ENCODE assay signal across 1 cellular context in the genomic region with DNA sequence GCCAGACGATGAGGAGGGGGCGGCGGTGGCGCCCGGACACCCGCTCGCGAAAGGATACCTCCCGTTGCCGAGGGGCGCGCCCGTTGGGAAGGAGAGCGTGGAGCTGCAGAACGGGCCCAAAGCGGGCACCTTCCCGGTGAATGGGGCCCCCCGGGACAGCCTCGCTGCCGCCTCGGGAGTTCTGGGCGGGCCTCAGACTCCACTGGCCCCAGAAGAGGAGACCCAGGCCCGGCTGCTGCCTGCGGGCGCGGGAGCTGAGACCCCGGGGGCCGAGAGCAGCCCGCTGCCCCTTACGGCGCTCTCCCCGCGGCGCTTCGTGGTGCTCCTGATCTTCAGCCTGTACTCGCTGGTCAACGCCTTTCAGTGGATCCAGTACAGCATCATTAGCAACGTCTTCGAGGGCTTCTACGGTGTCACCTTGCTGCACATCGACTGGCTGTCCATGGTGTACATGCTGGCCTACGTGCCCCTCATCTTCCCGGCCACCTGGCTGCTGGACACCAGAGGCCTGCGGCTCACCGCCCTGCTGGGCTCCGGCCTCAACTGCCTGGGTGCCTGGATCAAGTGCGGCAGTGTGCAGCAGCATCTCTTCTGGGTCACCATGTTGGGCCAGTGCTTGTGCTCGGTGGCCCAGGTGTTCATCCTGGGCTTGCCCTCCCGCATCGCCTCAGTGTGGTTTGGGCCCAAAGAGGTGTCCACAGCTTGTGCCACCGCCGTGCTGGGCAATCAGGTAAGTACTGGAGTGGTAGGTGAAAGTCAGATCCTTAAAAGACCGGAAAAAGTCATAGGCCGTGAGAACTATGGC.
A peak's percentile ranks its signal among the peaks of the same experiment; 100 is the strongest.
TF ChIP-seq lines count a peak whose summit lies in the region.

No MANE protein-coding gene starts in this region.

TF ChIP-seq in K562, 482 proteins besides CTCF, POLR2A, EP300 and RAD21 (continued from another document):
- peak; percentile 65 for TF ChIP-seq MGA (IDR thresholded peaks at IDR 0.05)
- TF ChIP-seq ZNF57 (CRISPR knock-in tag; IDR thresholded peaks at IDR 0.05): no peak
- TF ChIP-seq NR3C1 (CRISPR knock-in tag; IDR thresholded peaks at IDR 0.05): peak; percentile 37; the same call in 1 of the 2 replicates
- TF ChIP-seq ZBTB17 (CRISPR knock-in tag; IDR thresholded peaks at IDR 0.05): peak; percentile 58; the same call in 1 of the 2 replicates
- TF ChIP-seq KDM2B (CRISPR knock-in tag; IDR thresholded peaks at IDR 0.05): no peak
- TF ChIP-seq MTA3 (IDR thresholded peaks at IDR 0.05; ENCODE audit: borderline replicate concordance): peak; percentile 30; the same call in 1 of the 2 replicates
- TF ChIP-seq, protein P1, sequence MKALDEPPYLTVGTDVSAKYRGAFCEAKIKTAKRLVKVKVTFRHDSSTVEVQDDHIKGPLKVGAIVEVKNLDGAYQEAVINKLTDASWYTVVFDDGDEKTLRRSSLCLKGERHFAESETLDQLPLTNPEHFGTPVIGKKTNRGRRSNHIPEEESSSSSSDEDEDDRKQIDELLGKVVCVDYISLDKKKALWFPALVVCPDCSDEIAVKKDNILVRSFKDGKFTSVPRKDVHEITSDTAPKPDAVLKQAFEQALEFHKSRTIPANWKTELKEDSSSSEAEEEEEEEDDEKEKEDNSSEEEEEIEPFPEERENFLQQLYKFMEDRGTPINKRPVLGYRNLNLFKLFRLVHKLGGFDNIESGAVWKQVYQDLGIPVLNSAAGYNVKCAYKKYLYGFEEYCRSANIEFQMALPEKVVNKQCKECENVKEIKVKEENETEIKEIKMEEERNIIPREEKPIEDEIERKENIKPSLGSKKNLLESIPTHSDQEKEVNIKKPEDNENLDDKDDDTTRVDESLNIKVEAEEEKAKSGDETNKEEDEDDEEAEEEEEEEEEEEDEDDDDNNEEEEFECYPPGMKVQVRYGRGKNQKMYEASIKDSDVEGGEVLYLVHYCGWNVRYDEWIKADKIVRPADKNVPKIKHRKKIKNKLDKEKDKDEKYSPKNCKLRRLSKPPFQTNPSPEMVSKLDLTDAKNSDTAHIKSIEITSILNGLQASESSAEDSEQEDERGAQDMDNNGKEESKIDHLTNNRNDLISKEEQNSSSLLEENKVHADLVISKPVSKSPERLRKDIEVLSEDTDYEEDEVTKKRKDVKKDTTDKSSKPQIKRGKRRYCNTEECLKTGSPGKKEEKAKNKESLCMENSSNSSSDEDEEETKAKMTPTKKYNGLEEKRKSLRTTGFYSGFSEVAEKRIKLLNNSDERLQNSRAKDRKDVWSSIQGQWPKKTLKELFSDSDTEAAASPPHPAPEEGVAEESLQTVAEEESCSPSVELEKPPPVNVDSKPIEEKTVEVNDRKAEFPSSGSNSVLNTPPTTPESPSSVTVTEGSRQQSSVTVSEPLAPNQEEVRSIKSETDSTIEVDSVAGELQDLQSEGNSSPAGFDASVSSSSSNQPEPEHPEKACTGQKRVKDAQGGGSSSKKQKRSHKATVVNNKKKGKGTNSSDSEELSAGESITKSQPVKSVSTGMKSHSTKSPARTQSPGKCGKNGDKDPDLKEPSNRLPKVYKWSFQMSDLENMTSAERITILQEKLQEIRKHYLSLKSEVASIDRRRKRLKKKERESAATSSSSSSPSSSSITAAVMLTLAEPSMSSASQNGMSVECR (CRISPR knock-in tag; IDR thresholded peaks at IDR 0.05): 0 out of 2 replicates have a peak, but pooled peaks have one; percentile 16
- 0 out of 2 replicates have a peak, but pooled peaks have one; percentile 45 for TF ChIP-seq RBM14 (IDR thresholded peaks at IDR 0.05; ENCODE audit: borderline replicate concordance, insufficient read depth, low read depth, low read length)
- TF ChIP-seq CBFB (CRISPR knock-in tag; IDR thresholded peaks at IDR 0.05): peak; percentile 77; the same call in 1 of the 2 replicates
- TF ChIP-seq TEAD4 (IDR thresholded peaks at IDR 0.05; ENCODE audit: low read length): peak; percentile 17; the same call in 1 of the 2 replicates
- no peak for TF ChIP-seq TEAD4 (CRISPR knock-in tag; IDR thresholded peaks at IDR 0.05; ENCODE audit: borderline replicate concordance)
- peak; percentile 10 for TF ChIP-seq KDM5B (IDR thresholded peaks at IDR 0.05; ENCODE audit: insufficient replicate concordance, low read depth, low read length)
- no peak for TF ChIP-seq MECOM (CRISPR knock-in tag; IDR thresholded peaks at IDR 0.05)
- no peak for TF ChIP-seq MAFF (IDR thresholded peaks at IDR 0.05; ENCODE audit: low read length)
- peak; percentile 64 for TF ChIP-seq ZFX (CRISPR knock-in tag; IDR thresholded peaks at IDR 0.05)
- TF ChIP-seq ZNF124 (CRISPR knock-in tag; IDR thresholded peaks at IDR 0.05): 0 out of 2 replicates have a peak, but pooled peaks have one; percentile 26
- TF ChIP-seq, protein P2, sequence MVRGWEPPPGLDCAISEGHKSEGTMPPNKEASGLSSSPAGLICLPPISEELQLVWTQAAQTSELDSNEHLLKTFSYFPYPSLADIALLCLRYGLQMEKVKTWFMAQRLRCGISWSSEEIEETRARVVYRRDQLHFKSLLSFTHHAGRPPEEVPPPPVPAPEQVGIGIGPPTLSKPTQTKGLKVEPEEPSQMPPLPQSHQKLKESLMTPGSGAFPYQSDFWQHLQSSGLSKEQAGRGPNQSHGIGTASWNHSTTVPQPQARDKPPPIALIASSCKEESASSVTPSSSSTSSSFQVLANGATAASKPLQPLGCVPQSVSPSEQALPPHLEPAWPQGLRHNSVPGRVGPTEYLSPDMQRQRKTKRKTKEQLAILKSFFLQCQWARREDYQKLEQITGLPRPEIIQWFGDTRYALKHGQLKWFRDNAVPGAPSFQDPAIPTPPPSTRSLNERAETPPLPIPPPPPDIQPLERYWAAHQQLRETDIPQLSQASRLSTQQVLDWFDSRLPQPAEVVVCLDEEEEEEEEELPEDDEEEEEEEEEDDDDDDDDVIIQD (CRISPR knock-in tag; IDR thresholded peaks at IDR 0.05): 0 out of 2 replicates have a peak, but pooled peaks have one; percentile 33
- TF ChIP-seq FOXK1 (CRISPR knock-in tag; IDR thresholded peaks at IDR 0.05; ENCODE audit: borderline replicate concordance): peak; percentile 64; the same call in 1 of the 2 replicates
- TF ChIP-seq SAP30 (IDR thresholded peaks at IDR 0.05; ENCODE audit: borderline replicate concordance, insufficient read depth, low read depth, low read length, poor library complexity, severe bottlenecking): peak; percentile 15
- TF ChIP-seq RBFOX2 (IDR thresholded peaks at IDR 0.05; ENCODE audit: low read depth, low read length): peak; percentile 81
- peak in 1 of 2 experiments; percentile 39; a peak in 2 of 4 replicates for TF ChIP-seq RCOR1 (IDR thresholded peaks at IDR 0.05; ENCODE audit: borderline replicate concordance in 1 of 2, low read depth in 2 of 2, low read length in 2 of 2)
- peak; percentile 88 for TF ChIP-seq RBBP5 (IDR thresholded peaks at IDR 0.05; ENCODE audit: borderline replicate concordance, insufficient read depth, low read length, poor library complexity, severe bottlenecking)
- peak; percentile 12; the same call in 1 of the 2 replicates for TF ChIP-seq GATA2 (CRISPR knock-in tag; IDR thresholded peaks at IDR 0.05)
- TF ChIP-seq ZSCAN32 (CRISPR knock-in tag; IDR thresholded peaks at IDR 0.05): 0 out of 2 replicates have a peak, but pooled peaks have one; percentile 33
- peak; percentile 7; the same call in 1 of the 2 replicates for TF ChIP-seq RB1 (IDR thresholded peaks at IDR 0.05; ENCODE audit: low read depth)
- no peak for TF ChIP-seq KAT8 (IDR thresholded peaks at IDR 0.05; ENCODE audit: low read depth)
- TF ChIP-seq, protein P3, sequence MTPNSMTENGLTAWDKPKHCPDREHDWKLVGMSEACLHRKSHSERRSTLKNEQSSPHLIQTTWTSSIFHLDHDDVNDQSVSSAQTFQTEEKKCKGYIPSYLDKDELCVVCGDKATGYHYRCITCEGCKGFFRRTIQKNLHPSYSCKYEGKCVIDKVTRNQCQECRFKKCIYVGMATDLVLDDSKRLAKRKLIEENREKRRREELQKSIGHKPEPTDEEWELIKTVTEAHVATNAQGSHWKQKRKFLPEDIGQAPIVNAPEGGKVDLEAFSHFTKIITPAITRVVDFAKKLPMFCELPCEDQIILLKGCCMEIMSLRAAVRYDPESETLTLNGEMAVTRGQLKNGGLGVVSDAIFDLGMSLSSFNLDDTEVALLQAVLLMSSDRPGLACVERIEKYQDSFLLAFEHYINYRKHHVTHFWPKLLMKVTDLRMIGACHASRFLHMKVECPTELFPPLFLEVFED (CRISPR knock-in tag; conservative IDR thresholded peaks at IDR 0.05): 0 out of 2 replicates have a peak, but pooled peaks have one; percentile 5
- no peak for TF ChIP-seq FOXO4 (CRISPR knock-in tag; IDR thresholded peaks at IDR 0.05)
- no peak for TF ChIP-seq HNRNPK (IDR thresholded peaks at IDR 0.05; ENCODE audit: low read depth, low read length, poor library complexity, severe bottlenecking)
- peak; percentile 84; the same call in 1 of the 2 replicates for TF ChIP-seq ZNF282 (CRISPR knock-in tag; IDR thresholded peaks at IDR 0.05)
